ENCODE assay signal across 22 cellular contexts in genomic region chr13:52931913-52932312, GRCh38.
A peak's percentile ranks its signal among the peaks of the same experiment; 100 is the strongest.
DNase-seq lines count a peak whose midpoint lies in the region; ATAC-seq, FAIRE-seq and TF ChIP-seq lines count a peak whose summit lies in the region.
"Had no signal": no experiment of that assay in that cellular context is flagged by ENCODE, and none has a peak within 500 bp of the region (broad histone marks: within the 10 kb centered on the region; RNA-seq: fewer than 3 reads in every experiment).

No MANE protein-coding gene starts in this region.

- CTCF ChIA-PET in activated CD4-positive, alpha-beta memory T cell treated with anti-CD3 and anti-CD28 coated beads for 36 hours (lab: Charles Lee), result interaction anchor here (0.6 kb wide), 1 partner anchor 35 kb away, joined by 4 read pairs; no protein-coding TSS in a partner anchor
- CTCF ChIA-PET in PC-3 (lab: Charles Lee), result no interaction called here

- H3K4me2 ChIP-seq in astrocyte (ENCODE audit: low read length), result peak overlapping the region; percentile 15
- no peak overlapping the region for H3K4me2 ChIP-seq in PC-3 (ENCODE audit: low read length)

- H4K20me1 ChIP-seq in astrocyte (ENCODE audit: insufficient read depth, low read length) (no peaks in the 10 kb centered on the region), PC-3 (ENCODE audit: low read length) (no peaks in the 10 kb centered on the region)

- no peak for ATAC-seq in PC-3
- ATAC-seq: SK-N-SH treated with all-trans-retinoic acid at 6 μM for 48 hours had no signal

- H3K9me3 ChIP-seq in astrocyte (ENCODE audit: insufficient read depth, low read depth, low read length) (no peaks in the 10 kb centered on the region), adrenal gland (replicated peaks in 1 of 3) (no peaks in the 10 kb centered on the region), spleen (no peaks in the 10 kb centered on the region), PC-3 (ENCODE audit: low read length) (no peaks in the 10 kb centered on the region)
- H3K9me3 ChIP-seq: BE2C, HAP-1 had no signal

- POLR2A ChIA-PET in activated CD4-positive, alpha-beta memory T cell treated with anti-CD3 and anti-CD28 coated beads for 36 hours (lab: Charles Lee), result no interaction called here
- POLR2A ChIA-PET in PC-3 (lab: Charles Lee; ENCODE audit: unreplicated experiment), result no interaction called here

- no peaks in the 10 kb centered on the region for H3F3A ChIP-seq in PC-3 (ENCODE audit: low read length, unreplicated experiment)

- WGBS in adrenal gland, 4 donors, result 45 to 68% (median 54%) methylated on average over 1 of the region's 1 CpG
- WGBS in spleen, 5 donors, result 36 to 69% (median 57%) methylated on average over 1 of the region's 1 CpG

- peaks cover 15% of the 10 kb centered on the region for H3K27me3 Mint-ChIP-seq in astrocyte (ENCODE audit: low read depth, unreplicated experiment)
- H3K27me3 Mint-ChIP-seq in activated CD4-positive, alpha-beta memory T cell treated with anti-CD3 and anti-CD28 coated beads for 36 hours, result no peaks in the 10 kb centered on the region

- no peak for FAIRE-seq in astrocyte (lab: Jason Lieb, UNC)
- FAIRE-seq: HTR-8/SVneo had no signal

- H3K27ac Mint-ChIP-seq in astrocyte (ENCODE audit: unreplicated experiment), result no peak overlapping the region
- no peak overlapping the region for H3K27ac Mint-ChIP-seq in activated CD4-positive, alpha-beta memory T cell treated with anti-CD3 and anti-CD28 coated beads for 36 hours
- H3K27ac Mint-ChIP-seq: CD4-positive, CD25-positive, alpha-beta regulatory T cell had no signal

- no peaks in the 10 kb centered on the region for H3K79me2 ChIP-seq in astrocyte (ENCODE audit: insufficient read depth, low read length)
- H3K79me2 ChIP-seq in PC-3 (ENCODE audit: low read length), result no peaks in the 10 kb centered on the region

- no peak overlapping the region for H3K4me3 Mint-ChIP-seq in astrocyte (ENCODE audit: unreplicated experiment)
- no peak overlapping the region for H3K4me3 Mint-ChIP-seq in activated CD4-positive, alpha-beta memory T cell treated with anti-CD3 and anti-CD28 coated beads for 36 hours
- H3K4me3 Mint-ChIP-seq: CD4-positive, CD25-positive, alpha-beta regulatory T cell had no signal

- H3K4me3 ChIP-seq in astrocyte (ENCODE audit: insufficient read depth, low read depth, low read length) (no peak overlapping the region), adrenal gland (no peak overlapping the region), spleen (no peak overlapping the region), PC-3 (ENCODE audit: low read length) (no peak overlapping the region)
- H3K4me3 ChIP-seq: GM23248, HAP-1 had no signal

- no peak overlapping the region for H3K27ac ChIP-seq in astrocyte (ENCODE audit: low read depth, low read length)
- no peak overlapping the region for H3K27ac ChIP-seq in adrenal gland
- H3K27ac ChIP-seq in spleen, result no peak overlapping the region
- H3K27ac ChIP-seq in PC-3 (ENCODE audit: low read length), result no peak overlapping the region
- H3K27ac ChIP-seq: GM23248 had no signal

- H3K27me3 ChIP-seq in astrocyte (ENCODE audit: insufficient read depth, low read length) (no peaks in the 10 kb centered on the region), adrenal gland (peaks cover 5% of the 10 kb centered on the region), spleen (replicated peaks in 1 of 7) (peaks cover 0 to 9% (median 0%) of the 10 kb centered on the region in 7 donors), PC-3 (ENCODE audit: low read length) (no peaks in the 10 kb centered on the region)
- H3K27me3 ChIP-seq: BE2C had no signal

- H3K36me3 ChIP-seq in astrocyte (ENCODE audit: insufficient read depth, low read length), result no peaks in the 10 kb centered on the region
- H3K36me3 ChIP-seq in adrenal gland (replicated peaks in 1 of 2), result no peaks in the 10 kb centered on the region
- no peaks in the 10 kb centered on the region for H3K36me3 ChIP-seq in spleen
- no peaks in the 10 kb centered on the region for H3K36me3 ChIP-seq in PC-3 (ENCODE audit: low read depth, low read length)
- H3K36me3 ChIP-seq: BE2C, HAP-1 had no signal

- TF ChIP-seq POLR2A in adrenal gland (IDR thresholded peaks at IDR 0.05) (no peak), spleen (IDR thresholded peaks at IDR 0.05) (no peak)

- peak; percentile 17 for DNase-seq in NCI-H2227 (lab: John Stamatoyannopoulos, UW; ENCODE audit: unreplicated experiment)
- no peak for DNase-seq in NCI-H2227 treated with DMSO at 0.1 percent for 48 hours (lab: John Stamatoyannopoulos, UW)
- DNase-seq in astrocyte (ENCODE audit: low read depth), result no peak
- DNase-seq in inferior parietal cortex (ENCODE audit: extremely low spot score), result peak; percentile 22
- no peak for DNase-seq in adrenal gland
- no peak for DNase-seq in activated CD4-positive, alpha-beta memory T cell treated with anti-CD3 and anti-CD28 coated beads for 36 hours
- DNase-seq in spleen, result no peak
- no peak for DNase-seq in PC-3
- DNase-seq: BE2C; CD4-positive, CD25-positive, alpha-beta regulatory T cell; DMS 273 treated with DMSO at 0.1 percent for 48 hours; DND-41; GM23248; IMR-90; NCI-H1436; NCI-H2029 treated with DMSO at 0.1 percent for 48 hours; NCI-H345; NCI-H524 treated with DMSO at 0.1 percent for 48 hours; SHP77 had no signal

- peaks cover under 1% of the 10 kb centered on the region for H3K4me1 Mint-ChIP-seq in astrocyte (ENCODE audit: low read depth, unreplicated experiment)
- no peaks in the 10 kb centered on the region for H3K4me1 Mint-ChIP-seq in activated CD4-positive, alpha-beta memory T cell treated with anti-CD3 and anti-CD28 coated beads for 36 hours (ENCODE audit: low read depth)
- H3K4me1 Mint-ChIP-seq: CD4-positive, CD25-positive, alpha-beta regulatory T cell had no signal

- H3K9me2 ChIP-seq in PC-3 (replicated peaks; ENCODE audit: low read length), result no peaks in the 10 kb centered on the region

- no peaks in the 10 kb centered on the region for H3K36me3 Mint-ChIP-seq in astrocyte (ENCODE audit: low read depth, unreplicated experiment)
- H3K36me3 Mint-ChIP-seq in activated CD4-positive, alpha-beta memory T cell treated with anti-CD3 and anti-CD28 coated beads for 36 hours, result no peaks in the 10 kb centered on the region
- H3K36me3 Mint-ChIP-seq: CD4-positive, CD25-positive, alpha-beta regulatory T cell had no signal

- intact Hi-C loops in adrenal gland (cut with DNase I), result no loop called here
- intact Hi-C loops in activated CD4-positive, alpha-beta memory T cell treated with anti-CD3 and anti-CD28 coated beads for 36 hours (cut with micrococcal nuclease), result no loop called here
- intact Hi-C loops in spleen (cut with DNase I; ENCODE audit: low total_unique reads), result no loop called here
- intact Hi-C loops in PC-3 (cut with micrococcal nuclease), result no loop called here

- no peak for TF ChIP-seq CTCF in astrocyte (IDR thresholded peaks at IDR 0.05; ENCODE audit: insufficient read depth, low read depth, low read length)
- TF ChIP-seq CTCF in adrenal gland (IDR thresholded peaks at IDR 0.05), result no peak
- TF ChIP-seq CTCF in spleen (IDR thresholded peaks at IDR 0.05 in 8 of 11, conservative IDR thresholded peaks at IDR 0.05 in 3 of 11), result no peak
- TF ChIP-seq CTCF in PC-3 (conservative IDR thresholded peaks at IDR 0.05; ENCODE audit: low read depth, low read length), result no peak

- no peak overlapping the region for H3K9ac ChIP-seq in astrocyte (ENCODE audit: low read length)
- H3K9ac ChIP-seq in PC-3 (ENCODE audit: low read length), result no peak overlapping the region
- H3K9ac ChIP-seq: GM23248 had no signal

- H3K9me3 Mint-ChIP-seq in astrocyte (ENCODE audit: unreplicated experiment), result peaks cover 4% of the 10 kb centered on the region
- no peaks in the 10 kb centered on the region for H3K9me3 Mint-ChIP-seq in activated CD4-positive, alpha-beta memory T cell treated with anti-CD3 and anti-CD28 coated beads for 36 hours

- H2AFZ ChIP-seq in astrocyte (ENCODE audit: low read depth, low read length) (no peak overlapping the region), PC-3 (ENCODE audit: low read length) (no peak overlapping the region)
- H2AFZ ChIP-seq: GM23248 had no signal

- H3K4me1 ChIP-seq in astrocyte (ENCODE audit: insufficient read depth, low read length), result peaks cover 2% of the 10 kb centered on the region
- H3K4me1 ChIP-seq in adrenal gland (replicated peaks in 1 of 2), result no peaks in the 10 kb centered on the region
- H3K4me1 ChIP-seq in spleen, result no peaks in the 10 kb centered on the region
- no peaks in the 10 kb centered on the region for H3K4me1 ChIP-seq in PC-3 (ENCODE audit: insufficient read depth, low read length)
- H3K4me1 ChIP-seq: BE2C, HAP-1 had no signal

- BruUV-seq in PC-3 (replicated peaks; lab: Mats Ljungman, UMichigan), result no TSS peak

Comparison
In these comparisons a context has a peak if more than half of its experiments do, and no peak if none do; other contexts are left out.
1. DNase-seq: peak in NCI-H2227 (single experiment) and inferior parietal cortex (single experiment); none in NCI-H2227 treated with DMSO at 0.1 percent for 48 hours (single experiment), astrocyte (single experiment), adrenal gland (0 of 7), activated CD4-positive, alpha-beta memory T cell treated with anti-CD3 and anti-CD28 coated beads for 36 hours (single experiment), spleen (single experiment) and PC-3 (single experiment).